ENCODE assay signal across 9 cellular contexts in the genomic region with DNA sequence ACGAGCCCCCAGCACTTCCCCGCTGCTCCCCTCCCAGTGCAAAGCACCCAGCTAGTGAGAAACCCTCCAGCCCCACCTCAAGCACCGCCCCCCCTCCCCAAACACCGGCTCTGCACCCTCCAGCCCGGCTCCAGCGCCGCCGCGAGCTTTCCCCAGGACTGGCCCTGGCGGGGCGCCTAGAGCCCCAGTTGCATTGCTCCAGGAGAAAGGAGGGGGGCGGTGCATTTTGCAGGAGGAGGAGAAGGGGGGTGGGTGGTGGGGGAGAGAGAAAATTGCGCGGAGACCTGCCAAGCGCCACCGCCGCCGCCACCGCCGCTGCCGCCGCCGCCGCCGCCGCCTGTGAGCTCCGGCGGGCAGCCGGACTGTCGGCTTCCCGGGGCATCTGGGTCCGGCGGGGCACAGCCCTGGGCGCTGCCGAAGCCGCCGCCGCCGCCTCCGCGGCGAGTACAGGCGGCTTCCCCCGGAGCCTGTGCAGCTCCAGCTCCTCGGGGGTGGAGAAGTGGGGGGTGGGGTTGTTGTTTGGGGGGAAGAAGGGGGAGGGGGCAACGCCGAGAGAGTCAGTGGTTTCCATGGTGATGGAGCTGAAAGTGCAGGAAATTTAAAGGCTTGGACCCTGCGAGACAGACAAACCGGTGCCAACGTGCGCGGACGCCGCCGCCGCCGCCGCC. TPM values are rescaled to one million over a fixed set of nuclear protein-coding genes. Genes with fewer than 3 reads are reported as not detected.
A peak's percentile ranks its signal among the peaks of the same experiment; 100 is the strongest.
DNase-seq lines count a peak whose midpoint lies in the region; ATAC-seq and TF ChIP-seq lines count a peak whose summit lies in the region.
"Had no signal": no experiment of that assay in that cellular context is flagged by ENCODE, and none has a peak within 500 bp of the region (broad histone marks: within the 10 kb centered on the region; RNA-seq: fewer than 3 reads in every experiment).

A gene (plus strand): TSS at position 627 of the 668 bp plus-strand sequence. CDS start 525 bp downstream, outside the sequence.

- H3K27me3 ChIP-seq in esophagus (ENCODE audit: control insufficient read depth in 1 of 2, insufficient read depth in 2 of 2, low read length in 2 of 2), result peaks cover 3 to 8% of the 10 kb centered on the region in 2 donors
- peaks cover 74% of the 10 kb centered on the region for H3K27me3 ChIP-seq in mucosa of stomach (ENCODE audit: control insufficient read depth, insufficient read depth, low read length)
- H3K27me3 ChIP-seq in thyroid gland, result no peaks in the 10 kb centered on the region

- peak in 1 of 2 donors; percentile 23 for TF ChIP-seq POLR2A in thyroid gland (IDR thresholded peaks at IDR 0.05)

- peaks cover 12 to 17% of the 10 kb centered on the region in 2 donors for H3K4me1 ChIP-seq in esophagus (ENCODE audit: control insufficient read depth in 2 of 2, insufficient read depth in 2 of 2, low read length in 1 of 2)
- peaks cover 23% of the 10 kb centered on the region for H3K4me1 ChIP-seq in mucosa of stomach (ENCODE audit: control insufficient read depth, insufficient read depth, low read length)
- peaks cover 40 to 42% of the 10 kb centered on the region in 2 donors for H3K4me1 ChIP-seq in thyroid gland

- H3K4me3 ChIP-seq in esophagus (ENCODE audit: low read depth in 1 of 2, low read length in 2 of 2) (peak within 1 kb of the TSS; percentile 48 to 51), mucosa of stomach (ENCODE audit: low read length) (peak within 1 kb of the TSS; percentile 14), thyroid gland (replicated peaks in 1 of 3) (peak within 1 kb of the TSS; percentile 6 to 38 (median 10))

- no peak for TF ChIP-seq CTCF in thyroid gland (IDR thresholded peaks at IDR 0.05)

- H3K36me3 ChIP-seq in esophagus (ENCODE audit: control insufficient read depth in 2 of 2, insufficient read depth in 2 of 2, low read length in 1 of 2) (no peaks in the 10 kb centered on the region), mucosa of stomach (ENCODE audit: control insufficient read depth, insufficient read depth, low read length) (no peaks in the 10 kb centered on the region), thyroid gland (no peaks in the 10 kb centered on the region)

- WGBS in esophagus, 2 donors, result 1% methylated on average over 37 to 58 of the region's 58 CpGs
- WGBS in thyroid gland, 2 donors, result 1 to 2% methylated on average over 13 to 34 of the region's 58 CpGs

- H3K27ac ChIP-seq in esophagus (ENCODE audit: low read depth in 2 of 2, low read length in 1 of 2) (no peak within 1 kb of the TSS), thyroid gland (peak within 1 kb of the TSS in 2 of 3 donors; percentile 57 to 70)
- H3K27ac ChIP-seq: C4-2B had no signal

- H3K9me3 ChIP-seq in esophagus (ENCODE audit: control insufficient read depth in 2 of 2, insufficient read depth in 1 of 2, low read depth in 1 of 2, low read length in 1 of 2), result no peaks in the 10 kb centered on the region
- H3K9me3 ChIP-seq in mucosa of stomach (ENCODE audit: control insufficient read depth, low read length), result no peaks in the 10 kb centered on the region
- H3K9me3 ChIP-seq in thyroid gland, result no peaks in the 10 kb centered on the region

- H3K9ac ChIP-seq in mucosa of stomach (ENCODE audit: low read length), result peak within 1 kb of the TSS; percentile 4

- DNase-seq in NCI-H1436 (lab: John Stamatoyannopoulos, UW) (peak; percentile 39), NCI-H1436 treated with DMSO at 0.1 percent for 48 hours (lab: John Stamatoyannopoulos, UW) (no peak), NCI-H446 treated with DMSO at 0.1 percent for 48 hours (lab: John Stamatoyannopoulos, UW) (peak; percentile 41), thyroid gland (peak; percentile 68 to 71)
- peak; percentile 74 for DNase-seq in activated CD8-positive, alpha-beta memory T cell treated with anti-CD3 and anti-CD28 coated beads for 24 hours

- intact Hi-C loops in thyroid gland (cut with DNase I), result loop anchor here (2.0 to 5.0 kb wide), 2 partner anchors 49 to 120 kb away; no protein-coding TSS in a partner anchor

- no peak for ATAC-seq in HG03439 (IDR thresholded peaks at IDR 0.05; ENCODE audit: unreplicated experiment)

RNA-seq across cellular contexts. Expression of the gene that starts here (rescaled TPM):
- under 1 TPM; 0.06 to 0.24 TPM for polyA plus RNA-seq in esophagus
- total RNA-seq in thyroid gland, result 1 to 10 TPM in 2 of 4 donors, under 1 TPM in 1, not detected in 1; 0.81 to 1.4 (median 1.1) TPM

Comparison
In these comparisons a context has a peak if more than half of its experiments do, and no peak if none do; other contexts are left out.
1. H3K27ac ChIP-seq: peak in thyroid gland (2 of 3); none in esophagus (0 of 2).
2. Peak in every context shown above with its lines, with median percentiles within 50 percentile points of each other: H3K4me3 ChIP-seq.